16 cellular contexts compared by ENCODE assay signal in genomic region chr7:121331048-121331447, GRCh38. TPM values are rescaled to one million over a fixed set of nuclear protein-coding genes. Genes with fewer than 3 reads are reported as not detected.
A peak's percentile ranks its signal among the peaks of the same experiment; 100 is the strongest.
DNase-seq lines count a peak whose midpoint lies in the region; ATAC-seq, FAIRE-seq and TF ChIP-seq lines count a peak whose summit lies in the region.
"Had no signal": no experiment of that assay in that cellular context is flagged by ENCODE, and none has a peak within 500 bp of the region (broad histone marks: within the 10 kb centered on the region; RNA-seq: fewer than 3 reads in every experiment).

No MANE protein-coding gene starts in this region.

- H3K27me3 ChIP-seq in SJCRH30 (no peaks in the 10 kb centered on the region), iPS-15b (ENCODE audit: control insufficient read depth, insufficient read depth, low read length) (peaks cover 48% of the 10 kb centered on the region), smooth muscle cell (ENCODE audit: low read depth) (peaks cover 65% of the 10 kb centered on the region)

- WGBS in smooth muscle cell (ENCODE audit: low lambda C conversion rate), result 80% methylated on average over 4 of the region's 4 CpGs

- peak overlapping the region; percentile 89 for H3K4me2 ChIP-seq in smooth muscle cell

- H3K9ac ChIP-seq in iPS-15b (ENCODE audit: low read depth, low read length), result no peak overlapping the region
- no peak overlapping the region for H3K9ac ChIP-seq in smooth muscle cell (ENCODE audit: low read depth)
- H3K9ac ChIP-seq: SK-N-SH had no signal

- TF ChIP-seq CTCF in D721Med (IDR thresholded peaks at IDR 0.05; ENCODE audit: insufficient read depth, missing control alignments) (no peak), smooth muscle cell (IDR thresholded peaks at IDR 0.05; ENCODE audit: borderline replicate concordance, insufficient read depth, poor library complexity, severe bottlenecking) (no peak)

- H3K36me3 ChIP-seq in SJCRH30 (no peaks in the 10 kb centered on the region), iPS-15b (ENCODE audit: control insufficient read depth, insufficient read depth, low read length) (no peaks in the 10 kb centered on the region), smooth muscle cell (ENCODE audit: low read depth) (no peaks in the 10 kb centered on the region)
- H3K36me3 ChIP-seq: HAP-1 had no signal

- H3K9me3 Mint-ChIP-seq in T-helper 2 cell treated with Interferon-gamma antibody and Interleukin-4, amounts not matched to agents 5 μg/mL and 100 μg/mL, for 36 hours, result no peaks in the 10 kb centered on the region
- H3K9me3 Mint-ChIP-seq in activated naive CD4-positive, alpha-beta T cell treated with anti-CD3 and anti-CD28 coated beads, Interleukin-2, amount 50 U/mL, for 72 hours, result no peaks in the 10 kb centered on the region

- peaks cover 15% of the 10 kb centered on the region for H3K4me1 Mint-ChIP-seq in T-helper 2 cell treated with Interferon-gamma antibody and Interleukin-4, amounts not matched to agents 5 μg/mL and 100 μg/mL, for 36 hours (ENCODE audit: low read depth)

- H3K9me3 ChIP-seq in SJCRH30 (replicated peaks) (no peaks in the 10 kb centered on the region), iPS-15b (ENCODE audit: control insufficient read depth, insufficient read depth, low read length) (no peaks in the 10 kb centered on the region), smooth muscle cell (replicated peaks; ENCODE audit: low read depth) (no peaks in the 10 kb centered on the region)
- H3K9me3 ChIP-seq: A549, HAP-1, SK-N-SH had no signal

- H3K79me2 ChIP-seq in smooth muscle cell (ENCODE audit: low read depth), result no peaks in the 10 kb centered on the region

- no peak for DNase-seq in D721Med (ENCODE audit: insufficient read length, low spot score)
- no peak for DNase-seq in SJCRH30
- no peak for DNase-seq in smooth muscle cell (lab: John Stamatoyannopoulos, UW; ENCODE audit: unreplicated experiment)
- no peak for DNase-seq in T-helper 2 cell treated with Interferon-gamma antibody and Interleukin-4, amounts not matched to agents 5 μg/mL and 100 μg/mL, for 36 hours (ENCODE audit: low spot score)
- no peak for DNase-seq in KBM-7
- no peak for DNase-seq in activated naive CD4-positive, alpha-beta T cell treated with anti-CD3 and anti-CD28 coated beads, Interleukin-2, amount 50 U/mL, for 72 hours (ENCODE audit: low spot score in 2 of 2)
- DNase-seq: DMS79 treated with DMSO at 0.1 percent for 48 hours, NCI-H1105, NCI-H2081 treated with DMSO at 0.1 percent for 48 hours, NCI-H446 treated with DMSO at 0.1 percent for 48 hours, OCI-M1 had no signal

- peak; percentile 38 for FAIRE-seq in D721Med (lab: Jason Lieb, UNC)
- FAIRE-seq: A549 had no signal

- no peak overlapping the region for H3K4me3 Mint-ChIP-seq in T-helper 2 cell treated with Interferon-gamma antibody and Interleukin-4, amounts not matched to agents 5 μg/mL and 100 μg/mL, for 36 hours

- H3K4me1 ChIP-seq in SJCRH30, result no peaks in the 10 kb centered on the region
- no peaks in the 10 kb centered on the region for H3K4me1 ChIP-seq in iPS-15b (ENCODE audit: control insufficient read depth, insufficient read depth, low read length)
- peaks cover 15% of the 10 kb centered on the region for H3K4me1 ChIP-seq in smooth muscle cell (ENCODE audit: low read depth)
- H3K4me1 ChIP-seq: HAP-1 had no signal

- H3K4me3 ChIP-seq in SJCRH30 (peak overlapping the region; percentile 63; the same call in 1 of the 2 replicates), iPS-15b (ENCODE audit: low read depth, low read length) (peak overlapping the region; percentile 73), smooth muscle cell (peak overlapping the region; percentile 52)

- in situ Hi-C loops in KBM-7 (cut with MboI; ENCODE audit: low pct_unique_long_range_greater_than_20kb, low sequenced_read_pairs), result no loop called here

- no peak overlapping the region for H3K27ac Mint-ChIP-seq in T-helper 2 cell treated with Interferon-gamma antibody and Interleukin-4, amounts not matched to agents 5 μg/mL and 100 μg/mL, for 36 hours
- no peak overlapping the region for H3K27ac Mint-ChIP-seq in activated naive CD4-positive, alpha-beta T cell treated with anti-CD3 and anti-CD28 coated beads, Interleukin-2, amount 50 U/mL, for 72 hours

- H3K36me3 Mint-ChIP-seq in T-helper 2 cell treated with Interferon-gamma antibody and Interleukin-4, amounts not matched to agents 5 μg/mL and 100 μg/mL, for 36 hours (ENCODE audit: low read depth), result no peaks in the 10 kb centered on the region
- peaks cover 4 to 5% of the 10 kb centered on the region in 2 donors for H3K36me3 Mint-ChIP-seq in activated naive CD4-positive, alpha-beta T cell treated with anti-CD3 and anti-CD28 coated beads, Interleukin-2, amount 50 U/mL, for 72 hours

- no peak overlapping the region for H2AFZ ChIP-seq in smooth muscle cell (ENCODE audit: low read depth)

- H3K27ac ChIP-seq in SJCRH30 (no peak overlapping the region), smooth muscle cell (ENCODE audit: low read depth) (no peak overlapping the region)
- H3K27ac ChIP-seq: A549, C4-2B had no signal

- no peak for ATAC-seq in activated naive CD4-positive, alpha-beta T cell treated with anti-CD3 and anti-CD28 coated beads, Interleukin-2, amount 50 U/mL, for 72 hours

- H4K20me1 ChIP-seq in smooth muscle cell (ENCODE audit: low read depth), result no peaks in the 10 kb centered on the region

- peaks cover 67% of the 10 kb centered on the region for H3K27me3 Mint-ChIP-seq in T-helper 2 cell treated with Interferon-gamma antibody and Interleukin-4, amounts not matched to agents 5 μg/mL and 100 μg/mL, for 36 hours (ENCODE audit: low read depth)

- H3F3A ChIP-seq in smooth muscle cell (ENCODE audit: low read depth), result no peaks in the 10 kb centered on the region

RNA-seq across cellular contexts. Expression of gene WNT16, which starts 2.2 kb away (rescaled TPM):
- 0.06 TPM in 1 of 2 replicates, not detected in the other for total RNA-seq in SJCRH30 (2014; rRNA removed; shearing (Covaris generic))
- not detected in 2 replicates for total RNA-seq in smooth muscle cell
- 0.08 and 0.63 TPM in 2 replicates for polyA plus RNA-seq in smooth muscle cell
- total RNA-seq in activated naive CD4-positive, alpha-beta T cell treated with anti-CD3 and anti-CD28 coated beads, Interleukin-2, amount 50 U/mL, for 72 hours, result not detected
- polyA plus RNA-seq: A549 had no signal
